8 cellular contexts compared by ENCODE assay signal in the genomic region with DNA sequence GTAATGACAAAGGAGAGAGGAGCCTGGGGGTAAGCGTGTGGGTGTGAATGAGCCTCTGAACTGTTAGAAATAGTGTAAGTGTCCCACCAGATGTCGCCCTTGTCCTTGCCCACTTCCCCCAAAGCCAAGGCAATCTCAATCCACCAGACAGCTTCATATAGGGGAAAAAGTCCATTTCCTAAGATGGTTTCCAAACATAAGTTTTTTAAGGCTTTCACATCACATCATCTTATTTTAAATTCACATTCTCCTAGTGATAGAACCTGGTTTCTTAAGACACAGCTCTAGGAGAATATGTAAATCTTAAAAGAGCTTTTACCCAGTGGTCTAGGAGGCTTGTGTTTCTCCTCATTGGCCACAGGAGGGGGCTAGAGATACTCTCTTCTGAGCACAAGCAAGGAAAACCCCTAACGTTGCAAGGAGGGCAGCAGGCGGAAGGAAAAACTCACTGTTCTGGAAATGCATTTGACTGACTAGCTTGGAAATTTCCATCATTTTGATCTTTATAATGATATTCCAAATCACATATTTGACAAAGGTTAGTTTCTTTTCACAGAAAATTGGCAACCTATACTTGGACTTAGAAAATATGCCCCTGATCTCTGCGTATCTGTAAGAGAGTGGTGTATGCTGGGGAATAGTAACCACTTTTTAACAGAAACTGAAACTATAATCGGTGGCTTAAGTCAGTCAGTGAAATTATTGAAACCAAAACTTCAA. TPM values are rescaled to one million over a fixed set of nuclear protein-coding genes. Genes with fewer than 3 reads are reported as not detected.
DNase-seq lines count a peak whose midpoint lies in the region; ATAC-seq and TF ChIP-seq lines count a peak whose summit lies in the region.

No MANE protein-coding gene starts in this region.

- peaks cover 30% of the 10 kb centered on the region for H3K36me3 Mint-ChIP-seq in activated T-helper 1 cell treated with anti-CD3 and anti-CD28 coated beads, Interleukin-12 subunit alpha, Interleukin-12 subunit beta, Interleukin-2, Interleukin-4 antibody, amounts not matched to agents 30 ng/mL and 10 ng/mL and 1 ng/mL, durations not matched to agents 14 hours and 24 hours and 36 hours (ENCODE audit: low read depth)

- H2BK12ac ChIP-seq in neuronal stem cell (ENCODE audit: low read length), result no peak overlapping the region

- H3K14ac ChIP-seq in neuronal stem cell (ENCODE audit: low read length), result no peak overlapping the region

- H3K36me3 ChIP-seq in PC-3 (ENCODE audit: low read depth, low read length) (no peaks in the 10 kb centered on the region; the same call in 1 of the 2 replicates), neuronal stem cell (replicated peaks in 1 of 2; ENCODE audit: control insufficient read depth in 2 of 2, insufficient read depth in 2 of 2, low read length in 2 of 2) (no peaks in the 10 kb centered on the region), suprapubic skin (no peaks in the 10 kb centered on the region)

- H4K91ac ChIP-seq in neuronal stem cell (ENCODE audit: low read depth, low read length, poor library complexity), result no peak overlapping the region

- CTCF ChIA-PET in PC-3 (lab: Charles Lee), result interaction anchor here (0.5 to 1.3 kb wide), 13 partner anchors 51 to 526 kb away, joined by 3 to 40 read pairs (median 4); partner anchors contain the start of gene C1orf52

- peak overlapping the region; percentile 71 for H3K4me2 ChIP-seq in PC-3 (ENCODE audit: low read length)
- no peak overlapping the region for H3K4me2 ChIP-seq in neuronal stem cell (ENCODE audit: insufficient read depth, low read length, poor library complexity, severe bottlenecking)

- peak overlapping the region; percentile 91 for H3K27ac Mint-ChIP-seq in activated T-helper 1 cell treated with anti-CD3 and anti-CD28 coated beads, Interleukin-12 subunit alpha, Interleukin-12 subunit beta, Interleukin-2, Interleukin-4 antibody, amounts not matched to agents 30 ng/mL and 10 ng/mL and 1 ng/mL, durations not matched to agents 14 hours and 24 hours and 36 hours

- H3K9me3 Mint-ChIP-seq in activated T-helper 1 cell treated with anti-CD3 and anti-CD28 coated beads, Interleukin-12 subunit alpha, Interleukin-12 subunit beta, Interleukin-2, Interleukin-4 antibody, amounts not matched to agents 30 ng/mL and 10 ng/mL and 1 ng/mL, durations not matched to agents 14 hours and 24 hours and 36 hours, result no peaks in the 10 kb centered on the region

- no peaks in the 10 kb centered on the region for H3K9me2 ChIP-seq in PC-3 (replicated peaks; ENCODE audit: low read length)

- intact Hi-C loops in PC-3 (cut with micrococcal nuclease), result loop anchor here (1.0 to 10.0 kb wide), 6 partner anchors 52 to 314 kb away; partner anchors contain the start of genes C1orf52 and MCOLN2
- intact Hi-C loops in activated T-helper 1 cell treated with anti-CD3 and anti-CD28 coated beads, Interleukin-12 subunit alpha, Interleukin-12 subunit beta, Interleukin-2, Interleukin-4 antibody, amounts not matched to agents 30 ng/mL and 10 ng/mL and 1 ng/mL, durations not matched to agents 14 hours and 24 hours and 36 hours (cut with micrococcal nuclease), result loop anchor here (1.0 to 5.0 kb wide), 16 partner anchors 14 to 764 kb away; partner anchors contain the start of genes BCL10, C1orf52, MCOLN3 and SSX2IP

- no peaks in the 10 kb centered on the region for H3K27me3 ChIP-seq in PC-3 (ENCODE audit: low read length)
- H3K27me3 ChIP-seq in neuronal stem cell (ENCODE audit: control insufficient read depth in 3 of 3, insufficient read depth in 3 of 3, low read depth in 1 of 3, low read length in 3 of 3), result no peaks in the 10 kb centered on the region
- no peaks in the 10 kb centered on the region for H3K27me3 ChIP-seq in suprapubic skin

- H3K79me1 ChIP-seq in neuronal stem cell (ENCODE audit: low read depth, low read length), result no peaks in the 10 kb centered on the region

- H2AK5ac ChIP-seq in neuronal stem cell (ENCODE audit: low read depth, low read length), result no peak overlapping the region

- peak overlapping the region; percentile 81 for H3K4me3 Mint-ChIP-seq in activated T-helper 1 cell treated with anti-CD3 and anti-CD28 coated beads, Interleukin-12 subunit alpha, Interleukin-12 subunit beta, Interleukin-2, Interleukin-4 antibody, amounts not matched to agents 30 ng/mL and 10 ng/mL and 1 ng/mL, durations not matched to agents 14 hours and 24 hours and 36 hours

- no peaks in the 10 kb centered on the region for H3F3A ChIP-seq in PC-3 (ENCODE audit: low read length, unreplicated experiment)

- H3K9me3 ChIP-seq in PC-3 (ENCODE audit: low read length) (no peaks in the 10 kb centered on the region), neuronal stem cell (replicated peaks in 1 of 2; ENCODE audit: control insufficient read depth in 2 of 2, insufficient read depth in 1 of 2, low read depth in 1 of 2, low read length in 2 of 2) (no peaks in the 10 kb centered on the region), suprapubic skin (no peaks in the 10 kb centered on the region)

- no peak overlapping the region for H3K27ac ChIP-seq in PC-3 (ENCODE audit: low read length)
- H3K27ac ChIP-seq in neuronal stem cell (replicated peaks; ENCODE audit: low read length), result no peak overlapping the region
- peak overlapping the region; percentile 39 for H3K27ac ChIP-seq in suprapubic skin

- H3K79me2 ChIP-seq in PC-3 (ENCODE audit: low read length), result no peaks in the 10 kb centered on the region

- peak; percentile 85 for ATAC-seq in GM21576 (IDR thresholded peaks at IDR 0.05; ENCODE audit: unreplicated experiment)
- peak; percentile 80 for ATAC-seq in PC-3

- H2BK15ac ChIP-seq in neuronal stem cell (ENCODE audit: low read length), result no peak overlapping the region

- POLR2A ChIA-PET in PC-3 (lab: Charles Lee; ENCODE audit: unreplicated experiment), result interaction anchor here (0.6 kb wide), 1 partner anchor 439 kb away, joined by 5 read pairs; the partner anchor contains the start of gene SPATA1

- no peak for TF ChIP-seq EP300 in suprapubic skin (IDR thresholded peaks at IDR 0.05)

- no peak overlapping the region for H3K18ac ChIP-seq in neuronal stem cell (ENCODE audit: low read length)

- DNase-seq in DMS79 treated with DMSO at 0.1 percent for 48 hours (lab: John Stamatoyannopoulos, UW) (peak; percentile 99), PC-3 (peak; percentile 88), fibroblast of the aortic adventitia (ENCODE audit: low read depth) (peak; percentile 96), neuronal stem cell (ENCODE audit: low spot score) (peak; percentile 87), suprapubic skin (ENCODE audit: low spot score in 2 of 2) (no peak)
- peak; percentile 92 for DNase-seq in Jurkat, Clone E6-1 (ENCODE audit: low read depth, low spot score)
- DNase-seq in activated T-helper 1 cell treated with anti-CD3 and anti-CD28 coated beads, Interleukin-12 subunit alpha, Interleukin-12 subunit beta, Interleukin-2, Interleukin-4 antibody, amounts not matched to agents 30 ng/mL and 10 ng/mL and 1 ng/mL, durations not matched to agents 14 hours and 24 hours and 36 hours (ENCODE audit: low spot score), result peak; percentile 77

- no peak overlapping the region for H4K8ac ChIP-seq in neuronal stem cell (ENCODE audit: low read depth, low read length)

- BruUV-seq in PC-3 (replicated peaks; lab: Mats Ljungman, UMichigan), result no TSS peak

- WGBS in neuronal stem cell (ENCODE audit: extremely low coverage in 2 of 2, insufficient read length in 2 of 2, insufficient replicate concordance in 1 of 2), 2 donors, result no CpG with 5 or more reads among the region's 6 CpGs
- WGBS in suprapubic skin, result under 1% methylated on average over 6 of the region's 6 CpGs

- H2AFZ ChIP-seq in PC-3 (ENCODE audit: low read length) (peak overlapping the region; percentile 59), neuronal stem cell (ENCODE audit: low read length) (peak overlapping the region; percentile 72)

- H3K4me3 ChIP-seq in Jurkat, Clone E6-1 (ENCODE audit: low read length), result peak overlapping the region; percentile 46
- H3K4me3 ChIP-seq in PC-3 (ENCODE audit: low read length) (peak overlapping the region; percentile 42), fibroblast of the aortic adventitia (ENCODE audit: low read depth, low read length) (peak overlapping the region; percentile 56), neuronal stem cell (ENCODE audit: low read length in 2 of 2) (peak overlapping the region in 1 of 2 donors; percentile 23), suprapubic skin (peak overlapping the region; percentile 44)

- no peak overlapping the region for H3K23ac ChIP-seq in neuronal stem cell (ENCODE audit: low read depth, low read length, poor library complexity)

- H3K4me1 Mint-ChIP-seq in activated T-helper 1 cell treated with anti-CD3 and anti-CD28 coated beads, Interleukin-12 subunit alpha, Interleukin-12 subunit beta, Interleukin-2, Interleukin-4 antibody, amounts not matched to agents 30 ng/mL and 10 ng/mL and 1 ng/mL, durations not matched to agents 14 hours and 24 hours and 36 hours (ENCODE audit: low read depth), result peaks cover 39% of the 10 kb centered on the region

- no peak for TF ChIP-seq POLR2A in suprapubic skin (IDR thresholded peaks at IDR 0.05)

- no peak overlapping the region for H3K4ac ChIP-seq in neuronal stem cell (ENCODE audit: low read length)

- peaks cover 27% of the 10 kb centered on the region for H3K4me1 ChIP-seq in PC-3 (ENCODE audit: insufficient read depth, low read length)
- no peaks in the 10 kb centered on the region for H3K4me1 ChIP-seq in neuronal stem cell (ENCODE audit: control insufficient read depth in 2 of 2, insufficient read depth in 1 of 2, low read depth in 1 of 2, low read length in 2 of 2)
- H3K4me1 ChIP-seq in suprapubic skin, result peaks cover 19% of the 10 kb centered on the region

- H2BK120ac ChIP-seq in neuronal stem cell (ENCODE audit: low read depth, low read length), result no peak overlapping the region

- no peaks in the 10 kb centered on the region for H3K27me3 Mint-ChIP-seq in activated T-helper 1 cell treated with anti-CD3 and anti-CD28 coated beads, Interleukin-12 subunit alpha, Interleukin-12 subunit beta, Interleukin-2, Interleukin-4 antibody, amounts not matched to agents 30 ng/mL and 10 ng/mL and 1 ng/mL, durations not matched to agents 14 hours and 24 hours and 36 hours (ENCODE audit: insufficient read depth)

- H2BK5ac ChIP-seq in neuronal stem cell (ENCODE audit: low read length), result no peak overlapping the region

- H3K9ac ChIP-seq in PC-3 (ENCODE audit: low read length) (peak overlapping the region; percentile 33), neuronal stem cell (ENCODE audit: low read depth, low read length, poor library complexity) (no peak overlapping the region)

- TF ChIP-seq CTCF in PC-3 (conservative IDR thresholded peaks at IDR 0.05; ENCODE audit: low read depth, low read length) (peak; percentile 96), fibroblast of the aortic adventitia (IDR thresholded peaks at IDR 0.05; ENCODE audit: insufficient read depth, low read length) (peak; percentile 81), suprapubic skin (IDR thresholded peaks at IDR 0.05) (peak; percentile 77 to 82)

- H4K20me1 ChIP-seq in PC-3 (ENCODE audit: low read length), result no peaks in the 10 kb centered on the region

RNA-seq across cellular contexts. Expression of gene LPAR3, which starts 51.9 kb away (rescaled TPM):
- not detected for polyA plus RNA-seq in Jurkat, Clone E6-1 (2012; ENCODE audit: insufficient read depth, insufficient read length)
- total RNA-seq in PC-3 (2014; rRNA removed) (9.8 and 13.0 TPM in 2 replicates), fibroblast of the aortic adventitia (ENCODE audit: low replicate concordance) (1.8 and 3.6 TPM in 2 replicates), suprapubic skin (10 to 100 TPM; 13.9 to 25.1 (median 17.7) TPM)
- total RNA-seq in activated T-helper 1 cell treated with anti-CD3 and anti-CD28 coated beads, Interleukin-12 subunit alpha, Interleukin-12 subunit beta, Interleukin-2, Interleukin-4 antibody, amounts not matched to agents 30 ng/mL and 10 ng/mL and 1 ng/mL, durations not matched to agents 14 hours and 24 hours and 36 hours, result 0.34 and 0.47 TPM in 2 replicates
- polyA plus RNA-seq in neuronal stem cell (2013, experiment 1 of 2), result 1.9 TPM
- 2.0 TPM for polyA plus RNA-seq in neuronal stem cell (2013, experiment 2 of 2)

RNA-seq across cellular contexts. Expression of gene MCOLN2, which starts 52.0 kb away (rescaled TPM):
- 19.3 TPM for polyA plus RNA-seq in Jurkat, Clone E6-1 (2012; ENCODE audit: insufficient read depth, insufficient read length)
- total RNA-seq in PC-3 (2014; rRNA removed) (11.7 and 24.6 TPM in 2 replicates), fibroblast of the aortic adventitia (ENCODE audit: low replicate concordance) (1.1 and 1.2 TPM in 2 replicates), suprapubic skin (1 to 10 TPM in 3 of 4 donors, under 1 TPM in 1; 0.72 to 9.8 (median 2.7) TPM)
- 117 and 119 TPM in 2 replicates for total RNA-seq in activated T-helper 1 cell treated with anti-CD3 and anti-CD28 coated beads, Interleukin-12 subunit alpha, Interleukin-12 subunit beta, Interleukin-2, Interleukin-4 antibody, amounts not matched to agents 30 ng/mL and 10 ng/mL and 1 ng/mL, durations not matched to agents 14 hours and 24 hours and 36 hours
- polyA plus RNA-seq in neuronal stem cell (2013, experiment 1 of 2), result 0.11 TPM
- polyA plus RNA-seq in neuronal stem cell (2013, experiment 2 of 2), result 0.30 TPM

Comparison
In these comparisons a context has a peak if more than half of its experiments do, and no peak if none do; other contexts are left out.
1. DNase-seq: peak in DMS79 treated with DMSO at 0.1 percent for 48 hours (single experiment), Jurkat, Clone E6-1 (single experiment), PC-3 (single experiment), activated T-helper 1 cell treated with anti-CD3 and anti-CD28 coated beads, Interleukin-12 subunit alpha, Interleukin-12 subunit beta, Interleukin-2, Interleukin-4 antibody, amounts not matched to agents 30 ng/mL and 10 ng/mL and 1 ng/mL, durations not matched to agents 14 hours and 24 hours and 36 hours (single experiment), fibroblast of the aortic adventitia (single experiment) and neuronal stem cell (single experiment); none in suprapubic skin (0 of 2).
2. Peak in every context shown above with its lines, with median percentiles within 50 percentile points of each other: CTCF ChIP-seq.